In the genomic region with DNA sequence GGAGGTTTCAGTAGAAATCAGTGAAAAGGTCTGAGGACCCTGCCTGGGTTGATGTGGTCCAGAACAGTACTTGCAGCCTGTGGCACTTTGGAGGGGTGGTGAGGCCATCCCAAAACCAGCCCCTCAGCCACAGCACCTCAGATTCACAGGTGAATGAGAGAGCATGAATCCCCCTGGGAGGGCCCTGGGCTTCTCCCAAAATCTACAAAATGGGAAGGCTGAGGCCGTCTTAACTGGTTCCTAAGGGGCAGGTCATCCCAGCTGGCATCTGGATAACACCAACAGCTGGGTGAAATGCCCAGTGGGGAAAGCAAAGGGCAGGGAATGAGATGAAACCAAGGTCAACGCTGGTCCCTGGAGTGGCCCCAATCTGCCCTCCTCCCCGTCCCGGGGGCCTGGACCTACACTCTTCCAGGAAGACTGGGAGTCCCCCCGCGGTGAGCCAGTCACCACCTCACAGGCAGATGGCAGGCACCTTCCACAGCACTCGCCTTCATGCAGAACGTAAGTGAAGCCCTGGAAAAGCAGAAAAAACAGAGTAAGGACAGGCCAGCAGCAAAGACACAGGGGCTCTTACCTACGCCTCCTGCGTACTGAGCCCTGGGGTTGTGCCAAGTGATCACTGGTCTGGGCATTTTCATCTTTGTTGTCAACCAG, we compare ENCODE assay signal across 28 cellular contexts. TPM values are rescaled to one million over a fixed set of nuclear protein-coding genes. Genes with fewer than 3 reads are reported as not detected.
"Had no signal": no experiment of that assay in that cellular context is flagged by ENCODE, and none has a peak within 500 bp of the region (broad histone marks: within the 10 kb centered on the region; RNA-seq: fewer than 3 reads in every experiment).

No MANE protein-coding gene starts in this region.

- DNase-seq: hippocampal formation; kidney glomerular epithelial cell; left colon; left lung; lower lobe of right lung; mammary epithelial cell; mesendoderm; naive thymus-derived CD4-positive, alpha-beta T cell; nucleus accumbens; ovary; retina; right cardiac atrium; stimulated activated CD4-positive, alpha-beta T cell treated with anti-CD3 and anti-CD28 coated beads, Interleukin-12 subunit alpha, Interleukin-12 subunit beta, amount 100 ng/mL, for 4 hours; stimulated activated CD4-positive, alpha-beta T cell treated with anti-CD3 and anti-CD28 coated beads, Interleukin-15, amount 100 ng/mL, for 24 hours; stimulated activated CD4-positive, alpha-beta T cell treated with anti-CD3 and anti-CD28 coated beads, Interleukin-2, amount 100 ng/mL, for 24 hours; stimulated activated CD4-positive, alpha-beta T cell treated with anti-CD3 and anti-CD28 coated beads, Interleukin-4, amount 100 ng/mL, for 1 hour; stimulated activated naive B cell treated with anti-CD40 and anti-IgM and Interleukin-4, amounts not matched to agents 10 μg/mL and 1 μg/mL and 100 μg/mL, for 72 hours; stimulated activated naive CD8-positive, alpha-beta T cell treated with anti-CD3 and anti-CD28 coated beads, Interleukin-15, Interleukin-2, amounts not matched to agents 100 U/mL and 50 U/mL, for 24 hours; stomach; testis; thyroid gland; transverse colon had no signal

- H3K9me3 Mint-ChIP-seq: mesothelial cell of epicardium; naive thymus-derived CD4-positive, alpha-beta T cell; natural killer cell treated with Interleukin-12 subunit alpha and Interleukin-12 subunit beta and Interleukin-15 and Interleukin-18, amount 100 ng/mL, for 72 hours; stimulated activated naive B cell treated with anti-CD40 and anti-IgM and Interleukin-4, amounts not matched to agents 10 μg/mL and 1 μg/mL and 100 μg/mL, for 72 hours had no signal

- ATAC-seq: left colon; left lung; lower lobe of right lung; naive thymus-derived CD4-positive, alpha-beta T cell; natural killer cell treated with Interleukin-12 subunit alpha and Interleukin-12 subunit beta and Interleukin-15 and Interleukin-18, amount 100 ng/mL, for 72 hours; right cardiac atrium; sciatic nerve; stimulated activated naive B cell treated with anti-CD40 and anti-IgM and Interleukin-4, amounts not matched to agents 10 μg/mL and 1 μg/mL and 100 μg/mL, for 72 hours; stimulated activated naive CD8-positive, alpha-beta T cell treated with anti-CD3 and anti-CD28 coated beads, Interleukin-15, Interleukin-2, amounts not matched to agents 100 U/mL and 50 U/mL, for 24 hours had no signal

- H3K4me3 ChIP-seq: left lung, lower lobe of right lung, ovary, prostate gland, skin epidermis, stomach, testis, thyroid gland, transverse colon, upper lobe of left lung had no signal

- H3K36me3 Mint-ChIP-seq: mesothelial cell of epicardium; naive thymus-derived CD4-positive, alpha-beta T cell; natural killer cell treated with Interleukin-12 subunit alpha and Interleukin-12 subunit beta and Interleukin-15 and Interleukin-18, amount 100 ng/mL, for 72 hours; stimulated activated naive B cell treated with anti-CD40 and anti-IgM and Interleukin-4, amounts not matched to agents 10 μg/mL and 1 μg/mL and 100 μg/mL, for 72 hours had no signal

- H3K27ac Mint-ChIP-seq: mesothelial cell of epicardium; natural killer cell treated with Interleukin-12 subunit alpha and Interleukin-12 subunit beta and Interleukin-15 and Interleukin-18, amount 100 ng/mL, for 72 hours; stimulated activated naive B cell treated with anti-CD40 and anti-IgM and Interleukin-4, amounts not matched to agents 10 μg/mL and 1 μg/mL and 100 μg/mL, for 72 hours had no signal

- H3K4me1 ChIP-seq: left lung, prostate gland, stomach, testis, thyroid gland, transverse colon had no signal

- H3K4me1 Mint-ChIP-seq: mesothelial cell of epicardium; naive thymus-derived CD4-positive, alpha-beta T cell; stimulated activated naive B cell treated with anti-CD40 and anti-IgM and Interleukin-4, amounts not matched to agents 10 μg/mL and 1 μg/mL and 100 μg/mL, for 72 hours had no signal

- H3K27me3 ChIP-seq: left lung, ovary, testis, thyroid gland, transverse colon, upper lobe of left lung had no signal

- H3K9me3 ChIP-seq: left lung, lower lobe of right lung, ovary, prostate gland, stomach, testis, thyroid gland, transverse colon, upper lobe of left lung had no signal

- H3K36me3 ChIP-seq: ovary, prostate gland, stomach, thyroid gland, transverse colon had no signal

- H3K27ac ChIP-seq: left lung, lower lobe of right lung, ovary, prostate gland, skin epidermis, stomach, testis, thyroid gland, transverse colon, upper lobe of left lung had no signal

- H3K4me3 Mint-ChIP-seq: mesothelial cell of epicardium; naive thymus-derived CD4-positive, alpha-beta T cell; natural killer cell treated with Interleukin-12 subunit alpha and Interleukin-12 subunit beta and Interleukin-15 and Interleukin-18, amount 100 ng/mL, for 72 hours; stimulated activated naive B cell treated with anti-CD40 and anti-IgM and Interleukin-4, amounts not matched to agents 10 μg/mL and 1 μg/mL and 100 μg/mL, for 72 hours had no signal

RNA-seq across cellular contexts. Expression of gene ANO2, which starts 26.3 kb away (rescaled TPM):
- total RNA-seq: naive thymus-derived CD4-positive, alpha-beta T cell; natural killer cell treated with Interleukin-12 subunit alpha and Interleukin-12 subunit beta and Interleukin-15 and Interleukin-18, amount 100 ng/mL, for 72 hours had no signal
- polyA plus RNA-seq: naive thymus-derived CD4-positive, alpha-beta T cell had no signal
